In genomic region chr12:31182571-31182970, GRCh38 we compare ENCODE assay signal across 7 cellular contexts.
ATAC-seq, FAIRE-seq and TF ChIP-seq lines count a peak whose summit lies in the region.
"Not testable (repeated sequence)": the region's sequence is repeated elsewhere in the genome, so short reads cannot be mapped to it uniquely, and the experiment has no call there.

No MANE protein-coding gene starts in this region.

- not testable (repeated sequence) for H3K79me2 ChIP-seq in KMS-11 (ENCODE audit: insufficient read depth, low read depth); SU-DHL-6 (ENCODE audit: insufficient read depth, low read length)

- peaks cover 53% of the 10 kb centered on the region for H3K4me1 ChIP-seq in KMS-11 (ENCODE audit: low read depth, poor library complexity, severe bottlenecking)

- not testable (repeated sequence) for H2AFZ ChIP-seq in KMS-11 (ENCODE audit: low read depth); SU-DHL-6 (ENCODE audit: low read depth, low read length, severe bottlenecking)

- H3K27me3 ChIP-seq in KMS-11 (ENCODE audit: insufficient read depth, low read depth); SU-DHL-6 (ENCODE audit: low read length): not testable (repeated sequence)

- not testable (repeated sequence) for TF ChIP-seq CTCF in KMS-11 (conservative IDR thresholded peaks at IDR 0.05; ENCODE audit: low read depth, low read length); SU-DHL-6 (IDR thresholded peaks at IDR 0.05; ENCODE audit: insufficient read depth, low read length, poor library complexity, severe bottlenecking)

- H3K9me2 ChIP-seq in SU-DHL-6 (replicated peaks; ENCODE audit: insufficient read depth, low read length) = not testable (repeated sequence)

- peak overlapping the region; percentile 26; the same call in 1 of the 2 replicates for H3K27ac ChIP-seq in KMS-11
- H3K27ac ChIP-seq in SU-DHL-6 (ENCODE audit: low read depth, low read length) = peak overlapping the region; percentile 70; the same call in 1 of the 2 replicates

- not testable (repeated sequence) for H3K36me3 ChIP-seq in KMS-11 (ENCODE audit: insufficient read depth); SU-DHL-6 (ENCODE audit: low read length)

- H3K4me2 ChIP-seq in KMS-11 = peak overlapping the region; percentile 54
- peak overlapping the region; percentile 36 for H3K4me2 ChIP-seq in SU-DHL-6 (ENCODE audit: low read depth, low read length, poor library complexity, severe bottlenecking)

- FAIRE-seq in colon (lab: Jason Lieb, UNC) = peak; percentile 10

- not testable (repeated sequence) for H3K4me3 ChIP-seq in KMS-11 (IDR thresholded peaks at IDR 0.05; ENCODE audit: insufficient read depth, low read depth, low read length); SU-DHL-6 (ENCODE audit: insufficient read depth, low read length, poor library complexity, severe bottlenecking)

- ATAC-seq in GM18498 (IDR thresholded peaks at IDR 0.05; ENCODE audit: unreplicated experiment) = peak; percentile 65
- ATAC-seq in GM18867 (IDR thresholded peaks at IDR 0.05; ENCODE audit: unreplicated experiment) = peak; percentile 62
- peak; percentile 58 for ATAC-seq in GM21529 (IDR thresholded peaks at IDR 0.05; ENCODE audit: unreplicated experiment)
- ATAC-seq in HG02884 (IDR thresholded peaks at IDR 0.05; ENCODE audit: unreplicated experiment) = peak; percentile 51

- not testable (repeated sequence) for H3K9ac ChIP-seq in KMS-11; SU-DHL-6 (ENCODE audit: low read length)

- not testable (repeated sequence) for H4K20me1 ChIP-seq in KMS-11 (ENCODE audit: insufficient read depth); SU-DHL-6 (ENCODE audit: low read depth, low read length)

- H3K9me3 ChIP-seq in SU-DHL-6 (ENCODE audit: insufficient read depth, low read length) = not testable (repeated sequence)

- H3F3A ChIP-seq in SU-DHL-6 (ENCODE audit: insufficient read depth) = not testable (repeated sequence)
